ENCODE assay signal across 10 cellular contexts in the genomic region with DNA sequence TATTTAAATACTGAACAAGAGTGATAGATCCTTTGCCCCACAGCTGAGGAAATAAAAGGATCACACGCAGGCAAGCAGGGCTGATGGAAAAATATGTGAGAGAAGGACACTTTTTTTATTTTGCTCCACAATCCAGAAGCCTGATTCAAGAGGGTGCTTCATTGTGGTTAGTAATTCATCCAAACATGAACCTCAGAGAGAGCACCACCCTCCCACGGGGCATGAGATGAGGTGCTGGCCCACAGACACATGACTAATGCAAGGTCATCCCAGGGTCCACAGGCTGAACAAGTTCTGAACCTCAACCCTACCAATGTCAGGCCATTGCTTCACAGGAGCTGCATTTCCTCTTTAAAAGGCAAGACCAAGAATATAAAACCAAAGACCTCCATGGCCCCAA.
A peak's percentile ranks its signal among the peaks of the same experiment; 100 is the strongest.
DNase-seq lines count a peak whose midpoint lies in the region; ATAC-seq and TF ChIP-seq lines count a peak whose summit lies in the region.
"Had no signal": no experiment of that assay in that cellular context is flagged by ENCODE, and none has a peak within 500 bp of the region (broad histone marks: within the 10 kb centered on the region; RNA-seq: fewer than 3 reads in every experiment).

No MANE protein-coding gene starts in this region.

- DNase-seq in AG09309 (ENCODE audit: low read depth) = peak; percentile 95
- DNase-seq in HS-27A (ENCODE audit: low read depth) = peak; percentile 59
- DNase-seq in mammary epithelial cell = peak; percentile 93
- DNase-seq in myocyte (ENCODE audit: low read depth) = peak; percentile 82
- DNase-seq in GM10266 (ENCODE audit: extremely low spot score) = no peak
- DNase-seq in activated naive CD4-positive, alpha-beta T cell treated with anti-CD3 and anti-CD28 coated beads, Interleukin-2, amount 50 U/mL, for 16 hours = no peak
- DNase-seq: DND-41, T-helper 17 cell had no signal

- peak overlapping the region; percentile 58 for H3K4me2 ChIP-seq in mammary epithelial cell (ENCODE audit: insufficient read depth, low read depth, low read length)

- no peak overlapping the region for H3K4me3 ChIP-seq in AG09309 (ENCODE audit: control insufficient read depth, low read depth, low read length)
- no peak overlapping the region for H3K4me3 ChIP-seq in mammary epithelial cell (replicated peaks in 1 of 3; ENCODE audit: insufficient read depth in 1 of 3, low read depth in 2 of 3, low read length in 3 of 3)

- intact Hi-C loops in mammary epithelial cell (cut with micrococcal nuclease) = no loop called here

- in situ Hi-C loops in mammary epithelial cell (cut with MboI; ENCODE audit: low sequenced_read_pairs in 2 of 2) = no loop called here

- dilution Hi-C loops in mammary epithelial cell (cut with HindIII; ENCODE audit: low sequenced_read_pairs) = no loop called here

- no peaks in the 10 kb centered on the region for H3K79me2 ChIP-seq in mammary epithelial cell (ENCODE audit: insufficient read depth, low read length)

- CTCF ChIA-PET in mammary epithelial cell (lab: Charles Lee; ENCODE audit: low non-redundant PET) = no interaction called here

- peaks cover 26% of the 10 kb centered on the region for H3K4me1 ChIP-seq in mammary epithelial cell (ENCODE audit: insufficient read depth, low read length)

- no peaks in the 10 kb centered on the region for H3K27me3 ChIP-seq in mammary epithelial cell (ENCODE audit: insufficient read depth, low read length)

- no peaks in the 10 kb centered on the region for H4K20me1 ChIP-seq in mammary epithelial cell (ENCODE audit: insufficient read depth, low read length)

- H3K36me3 ChIP-seq in mammary epithelial cell (ENCODE audit: insufficient read depth, low read length) = no peaks in the 10 kb centered on the region

- TF ChIP-seq CTCF in AG09309 (IDR thresholded peaks at IDR 0.05; ENCODE audit: control insufficient read depth, insufficient read depth, low read depth, low read length, missing control alignments) (no peak), mammary epithelial cell (conservative IDR thresholded peaks at IDR 0.05 in 1 of 2, IDR thresholded peaks at IDR 0.05 in 1 of 2; ENCODE audit: extremely low read depth in 1 of 2, insufficient read depth in 1 of 2, low read depth in 1 of 2, low read length in 2 of 2) (no peak), GM10266 (IDR thresholded peaks at IDR 0.05; ENCODE audit: control insufficient read depth, insufficient read depth, low read depth, missing control alignments) (no peak)

- ATAC-seq in HG02852 (IDR thresholded peaks at IDR 0.05; ENCODE audit: unreplicated experiment) (no peak), GM21526 (IDR thresholded peaks at IDR 0.05; ENCODE audit: low FRiP score, unreplicated experiment) (no peak)
- ATAC-seq: T-helper 17 cell had no signal

- peak overlapping the region; percentile 41 for H2AFZ ChIP-seq in mammary epithelial cell (ENCODE audit: low read depth, low read length)

- no peak overlapping the region for H3K9ac ChIP-seq in mammary epithelial cell (ENCODE audit: insufficient read depth, low read length)

- BruUV-seq in mammary epithelial cell (replicated peaks; lab: Mats Ljungman, UMichigan) = no TSS peak

- no peaks in the 10 kb centered on the region for H3K9me3 ChIP-seq in mammary epithelial cell (replicated peaks; ENCODE audit: insufficient read depth, low read length)

- 6% methylated on average over 2 of the region's 2 CpGs for WGBS in mammary epithelial cell (ENCODE audit: low coverage, missing lambda C conversion rate)

- peak overlapping the region; percentile 46 for H3K27ac ChIP-seq in mammary epithelial cell (ENCODE audit: insufficient read depth, low read depth, low read length)

Comparison
In these comparisons a context has a peak if more than half of its experiments do, and no peak if none do; other contexts are left out.
1. DNase-seq: peak in AG09309 (single experiment), HS-27A (single experiment), mammary epithelial cell (single experiment) and myocyte (single experiment); none in GM10266 (single experiment) and activated naive CD4-positive, alpha-beta T cell treated with anti-CD3 and anti-CD28 coated beads, Interleukin-2, amount 50 U/mL, for 16 hours (single experiment).